Comparison of ENCODE assay signal across 1 cellular context in genomic region chr15:40412095-40412759, GRCh38.
A peak's percentile ranks its signal among the peaks of the same experiment; 100 is the strongest.
TF ChIP-seq lines count a peak whose summit lies in the region.

No MANE protein-coding gene starts in this region.

TF ChIP-seq in HepG2, 621 proteins besides CTCF, POLR2A, EP300 and RAD21 (continued from another document and continues in another):
- no peak for TF ChIP-seq E2F2 (CRISPR knock-in tag; IDR thresholded peaks at IDR 0.05; ENCODE audit: borderline replicate concordance)
- peak; percentile 30; the same call in 1 of the 3 replicates for TF ChIP-seq MXI1 (IDR thresholded peaks at IDR 0.05; ENCODE audit: borderline replicate concordance, low read depth, low read length)
- TF ChIP-seq REL (CRISPR knock-in tag; conservative IDR thresholded peaks at IDR 0.05): no peak
- no peak for TF ChIP-seq PAF1 (CRISPR knock-in tag; IDR thresholded peaks at IDR 0.05)
- no peak for TF ChIP-seq RERE (CRISPR knock-in tag; IDR thresholded peaks at IDR 0.05; ENCODE audit: low read depth)
- TF ChIP-seq, protein P1, sequence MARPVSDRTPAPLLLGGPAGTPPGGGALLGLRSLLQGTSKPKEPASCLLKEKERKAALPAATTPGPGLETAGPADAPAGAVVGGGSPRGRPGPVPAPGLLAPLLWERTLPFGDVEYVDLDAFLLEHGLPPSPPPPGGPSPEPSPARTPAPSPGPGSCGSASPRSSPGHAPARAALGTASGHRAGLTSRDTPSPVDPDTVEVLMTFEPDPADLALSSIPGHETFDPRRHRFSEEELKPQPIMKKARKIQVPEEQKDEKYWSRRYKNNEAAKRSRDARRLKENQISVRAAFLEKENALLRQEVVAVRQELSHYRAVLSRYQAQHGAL (CRISPR knock-in tag; IDR thresholded peaks at IDR 0.05; ENCODE audit: not compliant biosample characterization): no peak
- TF ChIP-seq ZNF589 (CRISPR knock-in tag; conservative IDR thresholded peaks at IDR 0.05): no peak
- peak; percentile 28; the same call in 1 of the 2 replicates for TF ChIP-seq CBX5 (CRISPR knock-in tag; IDR thresholded peaks at IDR 0.05; ENCODE audit: borderline replicate concordance)
- TF ChIP-seq ZNF792 (CRISPR knock-in tag; IDR thresholded peaks at IDR 0.05): no peak
- no peak for TF ChIP-seq MAFG (CRISPR knock-in tag; IDR thresholded peaks at IDR 0.05)
- no peak for TF ChIP-seq KDM3A (CRISPR knock-in tag; IDR thresholded peaks at IDR 0.05; ENCODE audit: low read depth)
- peak; percentile 34; the same call in 1 of the 2 replicates for TF ChIP-seq MED1 (CRISPR knock-in tag; IDR thresholded peaks at IDR 0.05)
- TF ChIP-seq ZNF207 (IDR thresholded peaks at IDR 0.05; ENCODE audit: borderline replicate concordance): no peak
- no peak for TF ChIP-seq PHF8 (CRISPR knock-in tag; IDR thresholded peaks at IDR 0.05)
- TF ChIP-seq, protein P2, sequence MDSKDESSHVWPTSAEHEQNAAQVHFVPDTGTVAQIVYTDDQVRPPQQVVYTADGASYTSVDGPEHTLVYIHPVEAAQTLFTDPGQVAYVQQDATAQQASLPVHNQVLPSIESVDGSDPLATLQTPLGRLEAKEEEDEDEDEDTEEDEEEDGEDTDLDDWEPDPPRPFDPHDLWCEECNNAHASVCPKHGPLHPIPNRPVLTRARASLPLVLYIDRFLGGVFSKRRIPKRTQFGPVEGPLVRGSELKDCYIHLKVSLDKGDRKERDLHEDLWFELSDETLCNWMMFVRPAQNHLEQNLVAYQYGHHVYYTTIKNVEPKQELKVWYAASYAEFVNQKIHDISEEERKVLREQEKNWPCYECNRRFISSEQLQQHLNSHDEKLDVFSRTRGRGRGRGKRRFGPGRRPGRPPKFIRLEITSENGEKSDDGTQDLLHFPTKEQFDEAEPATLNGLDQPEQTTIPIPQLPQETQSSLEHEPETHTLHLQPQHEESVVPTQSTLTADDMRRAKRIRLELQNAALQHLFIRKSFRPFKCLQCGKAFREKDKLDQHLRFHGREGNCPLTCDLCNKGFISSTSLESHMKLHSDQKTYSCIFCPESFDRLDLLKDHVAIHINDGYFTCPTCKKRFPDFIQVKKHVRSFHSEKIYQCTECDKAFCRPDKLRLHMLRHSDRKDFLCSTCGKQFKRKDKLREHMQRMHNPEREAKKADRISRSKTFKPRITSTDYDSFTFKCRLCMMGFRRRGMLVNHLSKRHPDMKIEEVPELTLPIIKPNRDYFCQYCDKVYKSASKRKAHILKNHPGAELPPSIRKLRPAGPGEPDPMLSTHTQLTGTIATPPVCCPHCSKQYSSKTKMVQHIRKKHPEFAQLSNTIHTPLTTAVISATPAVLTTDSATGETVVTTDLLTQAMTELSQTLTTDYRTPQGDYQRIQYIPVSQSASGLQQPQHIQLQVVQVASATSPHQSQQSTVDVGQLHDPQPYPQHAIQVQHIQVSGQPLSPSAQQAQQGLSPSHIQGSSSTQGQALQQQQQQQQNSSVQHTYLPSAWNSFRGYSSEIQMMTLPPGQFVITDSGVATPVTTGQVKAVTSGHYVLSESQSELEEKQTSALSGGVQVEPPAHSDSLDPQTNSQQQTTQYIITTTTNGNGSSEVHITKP (CRISPR knock-in tag; IDR thresholded peaks at IDR 0.05; ENCODE audit: low read depth): no peak
- TF ChIP-seq CENPT (CRISPR knock-in tag; IDR thresholded peaks at IDR 0.05; ENCODE audit: low read depth): no peak
- no peak for TF ChIP-seq DPF2 (CRISPR knock-in tag; IDR thresholded peaks at IDR 0.05; ENCODE audit: borderline replicate concordance, low read depth)
- TF ChIP-seq ZNF335 (CRISPR knock-in tag; IDR thresholded peaks at IDR 0.05): no peak
- TF ChIP-seq CENPBD1 (CRISPR knock-in tag; IDR thresholded peaks at IDR 0.05; ENCODE audit: borderline replicate concordance, low read depth): no peak
- no peak for TF ChIP-seq RNF2 (conservative IDR thresholded peaks at IDR 0.05; ENCODE audit: low read depth)
- TF ChIP-seq ZNF333 (CRISPR knock-in tag; IDR thresholded peaks at IDR 0.05; ENCODE audit: borderline replicate concordance): no peak
- no peak for TF ChIP-seq ZNF790 (CRISPR knock-in tag; IDR thresholded peaks at IDR 0.05; ENCODE audit: borderline replicate concordance)
- TF ChIP-seq SRSF9 (IDR thresholded peaks at IDR 0.05; ENCODE audit: borderline replicate concordance, insufficient read depth, low read depth, low read length, poor library complexity, severe bottlenecking): no peak
- TF ChIP-seq, protein P3, sequence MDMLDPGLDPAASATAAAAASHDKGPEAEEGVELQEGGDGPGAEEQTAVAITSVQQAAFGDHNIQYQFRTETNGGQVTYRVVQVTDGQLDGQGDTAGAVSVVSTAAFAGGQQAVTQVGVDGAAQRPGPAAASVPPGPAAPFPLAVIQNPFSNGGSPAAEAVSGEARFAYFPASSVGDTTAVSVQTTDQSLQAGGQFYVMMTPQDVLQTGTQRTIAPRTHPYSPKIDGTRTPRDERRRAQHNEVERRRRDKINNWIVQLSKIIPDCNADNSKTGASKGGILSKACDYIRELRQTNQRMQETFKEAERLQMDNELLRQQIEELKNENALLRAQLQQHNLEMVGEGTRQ (IDR thresholded peaks at IDR 0.05; ENCODE audit: low read depth, low read length): no peak
- TF ChIP-seq, protein P3 (CRISPR knock-in tag; IDR thresholded peaks at IDR 0.05; ENCODE audit: borderline replicate concordance): no peak
- TF ChIP-seq, protein P4, sequence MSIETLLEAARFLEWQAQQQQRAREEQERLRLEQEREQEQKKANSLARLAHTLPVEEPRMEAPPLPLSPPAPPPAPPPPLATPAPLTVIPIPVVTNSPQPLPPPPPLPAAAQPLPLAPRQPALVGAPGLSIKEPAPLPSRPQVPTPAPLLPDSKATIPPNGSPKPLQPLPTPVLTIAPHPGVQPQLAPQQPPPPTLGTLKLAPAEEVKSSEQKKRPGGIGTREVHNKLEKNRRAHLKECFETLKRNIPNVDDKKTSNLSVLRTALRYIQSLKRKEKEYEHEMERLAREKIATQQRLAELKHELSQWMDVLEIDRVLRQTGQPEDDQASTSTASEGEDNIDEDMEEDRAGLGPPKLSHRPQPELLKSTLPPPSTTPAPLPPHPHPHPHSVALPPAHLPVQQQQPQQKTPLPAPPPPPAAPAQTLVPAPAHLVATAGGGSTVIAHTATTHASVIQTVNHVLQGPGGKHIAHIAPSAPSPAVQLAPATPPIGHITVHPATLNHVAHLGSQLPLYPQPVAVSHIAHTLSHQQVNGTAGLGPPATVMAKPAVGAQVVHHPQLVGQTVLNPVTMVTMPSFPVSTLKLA (IDR thresholded peaks at IDR 0.05): peak; percentile 36; the same call in 1 of the 2 replicates
- no peak for TF ChIP-seq PHB2 (IDR thresholded peaks at IDR 0.05; ENCODE audit: partially characterized antibody)
- TF ChIP-seq AFF4 (CRISPR knock-in tag; IDR thresholded peaks at IDR 0.05): no peak
- no peak for TF ChIP-seq ZNF839 (CRISPR knock-in tag; IDR thresholded peaks at IDR 0.05; ENCODE audit: borderline replicate concordance)
- TF ChIP-seq ZNF275 (CRISPR knock-in tag; IDR thresholded peaks at IDR 0.05; ENCODE audit: borderline replicate concordance): no peak
- TF ChIP-seq SIN3A (IDR thresholded peaks at IDR 0.05; ENCODE audit: borderline replicate concordance, low read depth, low read length): no peak
- peak; percentile 71 for TF ChIP-seq SALL1 (CRISPR knock-in tag; IDR thresholded peaks at IDR 0.05)
- no peak for TF ChIP-seq GRHL1 (CRISPR knock-in tag; conservative IDR thresholded peaks at IDR 0.05)
- no peak for TF ChIP-seq ZNF264 (CRISPR knock-in tag; IDR thresholded peaks at IDR 0.05)
